8 cellular contexts compared by ENCODE assay signal in genomic region chr19:10333758-10334339, GRCh38. TPM values are rescaled to one million over a fixed set of nuclear protein-coding genes. Genes with fewer than 3 reads are reported as not detected.
DNase-seq lines count a peak whose midpoint lies in the region; ATAC-seq and TF ChIP-seq lines count a peak whose summit lies in the region.

No MANE protein-coding gene starts in this region.

- H3K4me1 Mint-ChIP-seq in IgD-negative memory B cell: peaks cover 15 to 21% (median 16%) of the 10 kb centered on the region in 3 donors

- H3K9ac ChIP-seq in mucosa of stomach (ENCODE audit: low read length): no peak overlapping the region

- H3K27me3 ChIP-seq in DOHH2 (ENCODE audit: control insufficient read depth, low read length) (no peaks in the 10 kb centered on the region), mucosa of stomach (ENCODE audit: control insufficient read depth, insufficient read depth, low read length) (no peaks in the 10 kb centered on the region)

- peak overlapping the region; percentile 94 to 99 (median 98) for H3K4me3 Mint-ChIP-seq in IgD-negative memory B cell

- H3K27me3 Mint-ChIP-seq in IgD-negative memory B cell: no peaks in the 10 kb centered on the region

- no peaks in the 10 kb centered on the region; the same call in 1 of the 2 replicates for H3F3A ChIP-seq in DOHH2 (ENCODE audit: control insufficient read depth, insufficient read depth)

- DNase-seq in cardiac fibroblast (ENCODE audit: low read depth in 2 of 2): no peak
- no peak for DNase-seq in germinal center (ENCODE audit: low spot score)
- no peak for DNase-seq in epidermal melanocyte (ENCODE audit: insufficient read length, low spot score)
- DNase-seq in stimulated activated naive CD4-positive, alpha-beta T cell (lab: John Stamatoyannopoulos, UW): no peak

- H3K36me3 Mint-ChIP-seq in IgD-negative memory B cell: no peaks in the 10 kb centered on the region

- H3K4me1 ChIP-seq in DOHH2 (ENCODE audit: control insufficient read depth, low read length) (peaks cover 33% of the 10 kb centered on the region), mucosa of stomach (ENCODE audit: control insufficient read depth, insufficient read depth, low read length) (peaks cover 19% of the 10 kb centered on the region)

- no peak for TF ChIP-seq CTCF in DOHH2 (IDR thresholded peaks at IDR 0.05; ENCODE audit: low read depth, low read length, poor library complexity, severe bottlenecking)
- TF ChIP-seq CTCF in cardiac fibroblast (IDR thresholded peaks at IDR 0.05; ENCODE audit: low read depth, low read length): no peak

- H3K4me2 ChIP-seq in DOHH2 (ENCODE audit: low read length): peak overlapping the region; percentile 91

- peak overlapping the region; percentile 94 to 100 (median 97) for H3K27ac Mint-ChIP-seq in IgD-negative memory B cell

- no peak for ATAC-seq in GM21619 (IDR thresholded peaks at IDR 0.05; ENCODE audit: unreplicated experiment)

- H3K9me3 ChIP-seq in DOHH2 (ENCODE audit: control insufficient read depth, insufficient read depth, low read length) (no peaks in the 10 kb centered on the region), mucosa of stomach (ENCODE audit: control insufficient read depth, low read length) (no peaks in the 10 kb centered on the region)

- peaks cover 39% of the 10 kb centered on the region for H3K36me3 ChIP-seq in DOHH2 (ENCODE audit: control insufficient read depth, low read length)
- no peaks in the 10 kb centered on the region for H3K36me3 ChIP-seq in mucosa of stomach (ENCODE audit: control insufficient read depth, insufficient read depth, low read length)

- no peaks in the 10 kb centered on the region for H3K9me2 ChIP-seq in DOHH2 (replicated peaks; ENCODE audit: control insufficient read depth, low read length)

- H4K20me1 ChIP-seq in DOHH2 (ENCODE audit: control insufficient read depth, insufficient read depth, low read depth, low read length): peaks cover 18% of the 10 kb centered on the region

- H3K4me3 ChIP-seq in DOHH2 (ENCODE audit: low read length): peak overlapping the region; percentile 91
- peak overlapping the region; percentile 94 to 95 for H3K4me3 ChIP-seq in cardiac fibroblast (replicated peaks in 1 of 2; ENCODE audit: low read depth in 2 of 2, low read length in 2 of 2)
- peak overlapping the region; percentile 79 for H3K4me3 ChIP-seq in mucosa of stomach (ENCODE audit: low read length)

- peak overlapping the region; percentile 80 for H3K27ac ChIP-seq in DOHH2 (ENCODE audit: low read depth, low read length)

- peaks cover 61% of the 10 kb centered on the region for H3K79me2 ChIP-seq in DOHH2 (ENCODE audit: control insufficient read depth, low read length)

- H3K9me3 Mint-ChIP-seq in IgD-negative memory B cell: no peaks in the 10 kb centered on the region

RNA-seq across cellular contexts. Expression of gene RAVER1, which starts 0.5 kb away (rescaled TPM):
- polyA plus RNA-seq in IgD-negative memory B cell: 25.9 TPM

RNA-seq across cellular contexts. Expression of gene ICAM3, which starts 5.6 kb away (rescaled TPM):
- polyA plus RNA-seq in IgD-negative memory B cell: 230 TPM

RNA-seq across cellular contexts. Expression of gene FDX2, which starts 18.0 kb away (rescaled TPM):
- polyA plus RNA-seq in IgD-negative memory B cell: 12.8 TPM

RNA-seq across cellular contexts. Expression of gene ZGLP1, which starts 24.2 kb away (rescaled TPM):
- polyA plus RNA-seq in IgD-negative memory B cell: 2.6 TPM

RNA-seq across cellular contexts. Expression of gene ICAM5, which starts 44.1 kb away (rescaled TPM):
- polyA plus RNA-seq in IgD-negative memory B cell: not detected
